9 cellular contexts compared by ENCODE assay signal in genomic region chr14:104604461-104605449, GRCh38. TPM values are rescaled to one million over a fixed set of nuclear protein-coding genes. Genes with fewer than 3 reads are reported as not detected.
DNase-seq lines count a peak whose midpoint lies in the region; ATAC-seq and TF ChIP-seq lines count a peak whose summit lies in the region.
"Had no signal": no experiment of that assay in that cellular context is flagged by ENCODE, and none has a peak within 500 bp of the region (broad histone marks: within the 10 kb centered on the region; RNA-seq: fewer than 3 reads in every experiment).

TSS of gene TMEM179 (minus strand) at chr14:104604772. CDS start at chr14:104604741, 31 bp downstream.

- TF ChIP-seq CTCF in esophagus muscularis mucosa (IDR thresholded peaks at IDR 0.05) (no peak), neural progenitor cell (IDR thresholded peaks at IDR 0.05) (no peak)

- H3K27me3 ChIP-seq in esophagus muscularis mucosa (peaks cover 0 to 95% (median 20%) of the 10 kb centered on the region in 4 donors), neural progenitor cell (peaks cover 61% of the 10 kb centered on the region)
- H3K27me3 ChIP-seq in effector memory CD4-positive, alpha-beta T cell (replicated peaks; ENCODE audit: control insufficient read depth, insufficient read depth, low read length, poor library complexity, severe bottlenecking) = peaks cover 4% of the 10 kb centered on the region

- DNase-seq in G401 (ENCODE audit: low spot score) (peak; percentile 49), NCI-H2171 treated with DMSO at 0.1 percent for 48 hours (lab: John Stamatoyannopoulos, UW) (peak; percentile 45), esophagus muscularis mucosa (ENCODE audit: extremely low spot score) (no peak), neural progenitor cell (ENCODE audit: low spot score) (peak; percentile 93), NOMO-1 treated with DMSO at 0.1 percent for 48 hours (lab: John Stamatoyannopoulos, UW; ENCODE audit: unreplicated experiment) (no peak)
- no peak for DNase-seq in stimulated activated CD4-positive, alpha-beta T cell treated with anti-CD3 and anti-CD28 coated beads, Interleukin-4, amount 100 ng/mL, for 4 hours
- no peak for DNase-seq in effector memory CD4-positive, alpha-beta T cell
- DNase-seq: T-cell had no signal

- H4K20me1 ChIP-seq in neural progenitor cell (ENCODE audit: low read depth) = peaks cover 24% of the 10 kb centered on the region

- H3K4me3 ChIP-seq in esophagus muscularis mucosa = peak within 1 kb of the TSS; percentile 25 to 44 (median 34)
- H3K4me3 ChIP-seq in neural progenitor cell = peak within 1 kb of the TSS; percentile 55
- H3K4me3 ChIP-seq in effector memory CD4-positive, alpha-beta T cell (ENCODE audit: insufficient read depth, low read depth, low read length, poor library complexity, severe bottlenecking) = no peak within 1 kb of the TSS

- peaks cover 42% of the 10 kb centered on the region for H3K27me3 Mint-ChIP-seq in neural progenitor cell (ENCODE audit: insufficient read depth, low read depth)

- no peak for ATAC-seq in GM18907 (IDR thresholded peaks at IDR 0.05; ENCODE audit: unreplicated experiment)

- no peak within 1 kb of the TSS for H3K27ac Mint-ChIP-seq in neural progenitor cell
- H3K27ac Mint-ChIP-seq: T-cell had no signal

- no peaks in the 10 kb centered on the region for H3F3A ChIP-seq in neural progenitor cell (ENCODE audit: low read depth)

- peak within 1 kb of the TSS; percentile 98 for H2AFZ ChIP-seq in neural progenitor cell (replicated peaks)

- H3K79me2 ChIP-seq in neural progenitor cell (ENCODE audit: low read depth) = no peaks in the 10 kb centered on the region

- H3K36me3 Mint-ChIP-seq in neural progenitor cell = no peaks in the 10 kb centered on the region
- H3K36me3 Mint-ChIP-seq: T-cell had no signal

- peaks cover 0 to 15% (median 8%) of the 10 kb centered on the region in 4 donors for H3K4me1 ChIP-seq in esophagus muscularis mucosa
- H3K4me1 ChIP-seq in neural progenitor cell = peaks cover 21% of the 10 kb centered on the region
- no peaks in the 10 kb centered on the region for H3K4me1 ChIP-seq in effector memory CD4-positive, alpha-beta T cell (ENCODE audit: control insufficient read depth, insufficient read depth, low read length, poor library complexity, severe bottlenecking)

- intact Hi-C loops in esophagus muscularis mucosa (cut with DNase I) = no loop called here

- H3K4me2 ChIP-seq in neural progenitor cell = peak within 1 kb of the TSS; percentile 99

- no peaks in the 10 kb centered on the region for H3K9me3 ChIP-seq in esophagus muscularis mucosa
- H3K9me3 ChIP-seq in neural progenitor cell (ENCODE audit: low read depth) = no peaks in the 10 kb centered on the region
- H3K9me3 ChIP-seq in effector memory CD4-positive, alpha-beta T cell (ENCODE audit: control insufficient read depth, low read length) = no peaks in the 10 kb centered on the region

- TF ChIP-seq EP300 in esophagus muscularis mucosa (IDR thresholded peaks at IDR 0.05) = no peak

- H3K36me3 ChIP-seq in esophagus muscularis mucosa = no peaks in the 10 kb centered on the region
- no peaks in the 10 kb centered on the region for H3K36me3 ChIP-seq in neural progenitor cell
- no peaks in the 10 kb centered on the region for H3K36me3 ChIP-seq in effector memory CD4-positive, alpha-beta T cell (ENCODE audit: control insufficient read depth, insufficient read depth, low read length)

- WGBS in esophagus muscularis mucosa = 29% methylated on average over 14 of the region's 91 CpGs

- H3K27ac ChIP-seq in esophagus muscularis mucosa (replicated peaks in 1 of 4) = no peak within 1 kb of the TSS
- no peak within 1 kb of the TSS for H3K27ac ChIP-seq in neural progenitor cell
- no peak within 1 kb of the TSS for H3K27ac ChIP-seq in effector memory CD4-positive, alpha-beta T cell (ENCODE audit: insufficient read depth, low read length, poor library complexity, severe bottlenecking)

- in situ Hi-C loops in G401 (cut with HindIII; ENCODE audit: low sequenced_read_pairs) = no loop called here

- TF ChIP-seq POLR2A in esophagus muscularis mucosa (IDR thresholded peaks at IDR 0.05; ENCODE audit: low read depth) = no peak

- no peaks in the 10 kb centered on the region for H3K9me3 Mint-ChIP-seq in neural progenitor cell
- H3K9me3 Mint-ChIP-seq: T-cell had no signal

- H3K9ac ChIP-seq in neural progenitor cell = no peak within 1 kb of the TSS

- H3K4me1 Mint-ChIP-seq in neural progenitor cell = peaks cover 18% of the 10 kb centered on the region

- H3K4me3 Mint-ChIP-seq in neural progenitor cell = peak within 1 kb of the TSS; percentile 80
- H3K4me3 Mint-ChIP-seq: T-cell had no signal

RNA-seq across cellular contexts. Expression of gene TMEM179, which starts in this region (rescaled TPM):
- not detected in 2 replicates for total RNA-seq in G401 (2014; rRNA removed; shearing (Covaris generic))
- total RNA-seq in esophagus muscularis mucosa = 1 to 10 TPM; 1.4 to 4.2 (median 1.9) TPM
- 0.77 and 12.1 TPM in 2 replicates for total RNA-seq in neural progenitor cell (ENCODE audit: low replicate concordance)
- total RNA-seq: T-cell had no signal

Comparison
In these comparisons a context has a peak if more than half of its experiments do, and no peak if none do; other contexts are left out.
1. Peak in DNase-seq in G401; RNA of the gene not detected or under 1 TPM.
2. DNase-seq: peak in NCI-H2171 treated with DMSO at 0.1 percent for 48 hours (single experiment) and neural progenitor cell (single experiment); none in esophagus muscularis mucosa (single experiment), NOMO-1 treated with DMSO at 0.1 percent for 48 hours (single experiment), stimulated activated CD4-positive, alpha-beta T cell treated with anti-CD3 and anti-CD28 coated beads, Interleukin-4, amount 100 ng/mL, for 4 hours (0 of 2) and effector memory CD4-positive, alpha-beta T cell (0 of 3).